Comparison of ENCODE assay signal across 1 cellular context in the genomic region with DNA sequence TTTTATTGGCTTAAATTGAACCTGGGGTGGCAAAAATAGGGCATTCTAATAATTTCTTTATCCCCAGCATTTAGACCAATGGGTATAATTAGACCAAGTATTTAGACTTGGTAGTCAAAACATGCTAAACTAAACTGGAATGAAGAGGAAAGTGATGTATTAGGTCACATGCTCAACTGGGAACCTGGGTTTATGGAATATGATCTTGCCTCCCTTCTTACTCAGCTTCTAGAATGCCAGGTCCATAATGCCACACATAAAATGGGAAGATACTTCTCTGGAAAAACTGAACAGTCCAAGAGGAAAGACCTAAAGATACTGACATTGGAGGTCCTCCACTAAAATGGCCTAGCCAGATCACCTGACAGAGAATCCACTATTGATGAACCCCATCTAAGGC.
TF ChIP-seq lines count a peak whose summit lies in the region.

No MANE protein-coding gene starts in this region.

TF ChIP-seq in WTC11, 78 proteins besides CTCF, POLR2A, EP300 and RAD21:
- no peak for TF ChIP-seq ZNF671 (CRISPR knock-in tag; IDR thresholded peaks at IDR 0.05)
- no peak for TF ChIP-seq E2F4 (CRISPR knock-in tag; IDR thresholded peaks at IDR 0.05; ENCODE audit: borderline replicate concordance, low read depth)
- TF ChIP-seq AR (CRISPR knock-in tag; IDR thresholded peaks at IDR 0.05), result no peak
- TF ChIP-seq EMX1 (CRISPR knock-in tag; IDR thresholded peaks at IDR 0.05), result no peak
- no peak for TF ChIP-seq GABPB1 (CRISPR knock-in tag; IDR thresholded peaks at IDR 0.05)
- TF ChIP-seq, protein P1, sequence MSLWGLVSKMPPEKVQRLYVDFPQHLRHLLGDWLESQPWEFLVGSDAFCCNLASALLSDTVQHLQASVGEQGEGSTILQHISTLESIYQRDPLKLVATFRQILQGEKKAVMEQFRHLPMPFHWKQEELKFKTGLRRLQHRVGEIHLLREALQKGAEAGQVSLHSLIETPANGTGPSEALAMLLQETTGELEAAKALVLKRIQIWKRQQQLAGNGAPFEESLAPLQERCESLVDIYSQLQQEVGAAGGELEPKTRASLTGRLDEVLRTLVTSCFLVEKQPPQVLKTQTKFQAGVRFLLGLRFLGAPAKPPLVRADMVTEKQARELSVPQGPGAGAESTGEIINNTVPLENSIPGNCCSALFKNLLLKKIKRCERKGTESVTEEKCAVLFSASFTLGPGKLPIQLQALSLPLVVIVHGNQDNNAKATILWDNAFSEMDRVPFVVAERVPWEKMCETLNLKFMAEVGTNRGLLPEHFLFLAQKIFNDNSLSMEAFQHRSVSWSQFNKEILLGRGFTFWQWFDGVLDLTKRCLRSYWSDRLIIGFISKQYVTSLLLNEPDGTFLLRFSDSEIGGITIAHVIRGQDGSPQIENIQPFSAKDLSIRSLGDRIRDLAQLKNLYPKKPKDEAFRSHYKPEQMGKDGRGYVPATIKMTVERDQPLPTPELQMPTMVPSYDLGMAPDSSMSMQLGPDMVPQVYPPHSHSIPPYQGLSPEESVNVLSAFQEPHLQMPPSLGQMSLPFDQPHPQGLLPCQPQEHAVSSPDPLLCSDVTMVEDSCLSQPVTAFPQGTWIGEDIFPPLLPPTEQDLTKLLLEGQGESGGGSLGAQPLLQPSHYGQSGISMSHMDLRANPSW (CRISPR knock-in tag; conservative IDR thresholded peaks at IDR 0.05; ENCODE audit: low read depth), result no peak
